8 cellular contexts compared by ENCODE assay signal in genomic region chr20:18137412-18138265, GRCh38. TPM values are rescaled to one million over a fixed set of nuclear protein-coding genes. Genes with fewer than 3 reads are reported as not detected.
DNase-seq lines count a peak whose midpoint lies in the region; ATAC-seq lines count a peak whose summit lies in the region.

TSS of gene KAT14 (plus strand) at chr20:18137863. CDS start at chr20:18142661, 4,798 bp downstream.
TSS of gene PET117 (plus strand) at chr20:18137863. CDS start at chr20:18137956, 93 bp downstream.

- H3K9me3 Mint-ChIP-seq in activated CD8-positive, alpha-beta memory T cell treated with anti-CD3 and anti-CD28 coated beads, Interleukin-2, amount 10 ng/mL, durations not matched to agents 7 days and 5 days (ENCODE audit: low read depth), result no peaks in the 10 kb centered on the region

- H3K4me3 ChIP-seq in endocrine pancreas (ENCODE audit: control insufficient read depth, insufficient read depth, low read length), result peak within 1 kb of the TSS; percentile 80

- no peaks in the 10 kb centered on the region for H3K27me3 ChIP-seq in endocrine pancreas (ENCODE audit: control insufficient read depth, insufficient read depth, low read length)

- peaks cover 20% of the 10 kb centered on the region for H3K4me1 ChIP-seq in endocrine pancreas (ENCODE audit: control insufficient read depth, insufficient read depth, low read length)

- peak within 1 kb of the TSS; percentile 84 for H3K4me3 Mint-ChIP-seq in activated CD8-positive, alpha-beta memory T cell treated with anti-CD3 and anti-CD28 coated beads, Interleukin-2, amount 10 ng/mL, durations not matched to agents 7 days and 5 days

- peak within 1 kb of the TSS; percentile 91 for H3K9ac ChIP-seq in endocrine pancreas (ENCODE audit: control insufficient read depth, insufficient read depth, low read length)

- no peaks in the 10 kb centered on the region for H3K9me3 ChIP-seq in endocrine pancreas (ENCODE audit: control insufficient read depth, low read length)

- H3K36me3 ChIP-seq in endocrine pancreas (ENCODE audit: control insufficient read depth, insufficient read depth, low read length), result no peaks in the 10 kb centered on the region

- peaks cover 9% of the 10 kb centered on the region for H3K36me3 Mint-ChIP-seq in activated CD8-positive, alpha-beta memory T cell treated with anti-CD3 and anti-CD28 coated beads, Interleukin-2, amount 10 ng/mL, durations not matched to agents 7 days and 5 days

- H3K27ac Mint-ChIP-seq in activated CD8-positive, alpha-beta memory T cell treated with anti-CD3 and anti-CD28 coated beads, Interleukin-2, amount 10 ng/mL, durations not matched to agents 7 days and 5 days, result peak within 1 kb of the TSS; percentile 83

- ATAC-seq in GM19468 (IDR thresholded peaks at IDR 0.05; ENCODE audit: extremely low read depth, unreplicated experiment), result peak; percentile 82
- peak; percentile 94 for ATAC-seq in activated CD8-positive, alpha-beta memory T cell treated with anti-CD3 and anti-CD28 coated beads, Interleukin-2, amount 10 ng/mL, durations not matched to agents 7 days and 5 days

- CTCF ChIA-PET in activated CD8-positive, alpha-beta memory T cell treated with anti-CD3 and anti-CD28 coated beads, Interleukin-2, amount 10 ng/mL, durations not matched to agents 7 days and 5 days (lab: Charles Lee), result interaction anchor here (0.8 to 1.8 kb wide), 3 partner anchors 138 to 171 kb away, joined by 3 to 5 read pairs (median 4); no protein-coding TSS in a partner anchor

- H3K4me1 Mint-ChIP-seq in activated CD8-positive, alpha-beta memory T cell treated with anti-CD3 and anti-CD28 coated beads, Interleukin-2, amount 10 ng/mL, durations not matched to agents 7 days and 5 days, result peaks cover 27% of the 10 kb centered on the region

- DNase-seq in COR-L47 (lab: John Stamatoyannopoulos, UW) (peak; percentile 85), HS-27A (ENCODE audit: low read depth) (peak; percentile 85), NOMO-1 treated with DMSO at 0.1 percent for 48 hours (lab: John Stamatoyannopoulos, UW; ENCODE audit: unreplicated experiment) (peak; percentile 85), mesenteric fat pad (ENCODE audit: low spot score) (peak; percentile 96)
- DNase-seq in activated CD8-positive, alpha-beta memory T cell treated with anti-CD3 and anti-CD28 coated beads, Interleukin-2, amount 10 ng/mL, durations not matched to agents 7 days and 5 days, result peak; percentile 92
- DNase-seq in stimulated activated CD8-positive, alpha-beta memory T cell treated with anti-CD3 and anti-CD28 coated beads, Interleukin-15, amount 100 ng/mL, for 1 hour (ENCODE audit: low read depth), result peak; percentile 80

- H3K27me3 Mint-ChIP-seq in activated CD8-positive, alpha-beta memory T cell treated with anti-CD3 and anti-CD28 coated beads, Interleukin-2, amount 10 ng/mL, durations not matched to agents 7 days and 5 days, result no peaks in the 10 kb centered on the region

RNA-seq across cellular contexts. Expression of gene KAT14, which starts in this region (rescaled TPM):
- total RNA-seq in activated CD8-positive, alpha-beta memory T cell treated with anti-CD3 and anti-CD28 coated beads, Interleukin-2, amount 10 ng/mL, durations not matched to agents 7 days and 5 days, result 10 to 100 TPM; 13.6 to 14.3 TPM
- total RNA-seq in mesenteric fat pad, result 9.4 TPM

RNA-seq across cellular contexts. Expression of gene PET117, which starts in this region (rescaled TPM):
- 10 to 100 TPM; 11.4 to 15.8 TPM for total RNA-seq in activated CD8-positive, alpha-beta memory T cell treated with anti-CD3 and anti-CD28 coated beads, Interleukin-2, amount 10 ng/mL, durations not matched to agents 7 days and 5 days
- total RNA-seq in mesenteric fat pad, result 15.0 TPM

Comparison
In these comparisons a context has a peak if more than half of its experiments do, and no peak if none do; other contexts are left out.
1. Peak in every context shown above with its lines: DNase-seq, ATAC-seq and H3K4me3 ChIP-seq.